In genomic region chr17:7483238-7484066, GRCh38 we compare ENCODE assay signal across 8 cellular contexts. TPM values are rescaled to one million over a fixed set of nuclear protein-coding genes. Genes with fewer than 3 reads are reported as not detected.
A peak's percentile ranks its signal among the peaks of the same experiment; 100 is the strongest.
DNase-seq lines count a peak whose midpoint lies in the region; ATAC-seq and TF ChIP-seq lines count a peak whose summit lies in the region.

No MANE protein-coding gene starts in this region.

- H2AFZ ChIP-seq in KMS-11 (ENCODE audit: low read depth) = no peak overlapping the region

- no peaks in the 10 kb centered on the region for H3K9me3 ChIP-seq in mucosa of stomach (ENCODE audit: control insufficient read depth, low read length)

- H3K4me3 ChIP-seq in KMS-11 (IDR thresholded peaks at IDR 0.05; ENCODE audit: insufficient read depth, low read depth, low read length) (no peak overlapping the region), mucosa of stomach (ENCODE audit: low read length) (peak overlapping the region; percentile 91)

- H3K27me3 ChIP-seq in KMS-11 (ENCODE audit: insufficient read depth, low read depth) (no peaks in the 10 kb centered on the region), mucosa of stomach (ENCODE audit: control insufficient read depth, insufficient read depth, low read length) (no peaks in the 10 kb centered on the region)

- H3K36me3 ChIP-seq in KMS-11 (ENCODE audit: insufficient read depth) (no peaks in the 10 kb centered on the region), mucosa of stomach (ENCODE audit: control insufficient read depth, insufficient read depth, low read length) (no peaks in the 10 kb centered on the region)

- H3K79me2 ChIP-seq in KMS-11 (ENCODE audit: insufficient read depth, low read depth) = peaks cover 18% of the 10 kb centered on the region

- TF ChIP-seq CTCF in KMS-11 (conservative IDR thresholded peaks at IDR 0.05; ENCODE audit: low read depth, low read length) = no peak

- H3K4me1 ChIP-seq in KMS-11 (ENCODE audit: low read depth, poor library complexity, severe bottlenecking) (no peaks in the 10 kb centered on the region), mucosa of stomach (ENCODE audit: control insufficient read depth, insufficient read depth, low read length) (peaks cover 37% of the 10 kb centered on the region)

- no peaks in the 10 kb centered on the region for H4K20me1 ChIP-seq in KMS-11 (ENCODE audit: insufficient read depth)

- peak; percentile 92 for DNase-seq in DMS 273 (lab: John Stamatoyannopoulos, UW; ENCODE audit: unreplicated experiment)
- DNase-seq in activated T-cell treated with anti-CD3 and anti-CD28 coated beads, Interleukin-2, amount 50 U/mL, for 48 hours = peak; percentile 95 to 96
- DNase-seq in stimulated activated CD8-positive, alpha-beta memory T cell treated with anti-CD3 and anti-CD28 coated beads, Interleukin-4, amount 100 ng/mL, for 4 hours (ENCODE audit: low read depth in 2 of 2, low spot score in 1 of 2) = peak; percentile 85 to 94

- H3K4me2 ChIP-seq in KMS-11 = peak overlapping the region; percentile 29; the same call in 1 of the 2 replicates

- H3K27ac ChIP-seq in KMS-11 = peak overlapping the region; percentile 97

- H3K9ac ChIP-seq in KMS-11 = peak overlapping the region; percentile 97
- H3K9ac ChIP-seq in mucosa of stomach (ENCODE audit: low read length) = peak overlapping the region; percentile 99

- ATAC-seq in GM21737 (IDR thresholded peaks at IDR 0.05; ENCODE audit: unreplicated experiment) = peak; percentile 40
- peak; percentile 61 for ATAC-seq in esophagus mucosa

TF ChIP-seq in PFSK-1, 5 proteins besides CTCF, POLR2A, EP300 and RAD21:
- TF ChIP-seq TAF1 (IDR thresholded peaks at IDR 0.05; ENCODE audit: borderline replicate concordance, insufficient read depth, low read length) (no peak), REST (IDR thresholded peaks at IDR 0.05; ENCODE audit: insufficient read depth in 1 of 2, low read depth in 2 of 2, low read length in 2 of 2) (peak; percentile 10 to 38; a peak in 1 of 4 replicates), SIN3A (IDR thresholded peaks at IDR 0.05; ENCODE audit: borderline replicate concordance, insufficient read depth, low read length) (peak; percentile 79; the same call in 1 of the 2 replicates), POLR2AphosphoS5 (IDR thresholded peaks at IDR 0.05; ENCODE audit: low read depth, low read length) (no peak), FOXP2 (optimal IDR thresholded peaks at IDR 0.05; ENCODE audit: borderline replicate concordance, extremely low read depth, extremely low read length, insufficient read depth) (no peak)

RNA-seq across cellular contexts. Expression of gene POLR2A, which starts 0.7 kb away (rescaled TPM):
- 98.2 TPM for polyA plus RNA-seq in PFSK-1 (2012; ENCODE audit: insufficient read length, low read depth)
- 116 TPM for total RNA-seq in esophagus mucosa

RNA-seq across cellular contexts. Expression of gene SLC35G6, which starts 2.2 kb away (rescaled TPM):
- not detected for polyA plus RNA-seq in PFSK-1 (2012; ENCODE audit: insufficient read length, low read depth)
- not detected for total RNA-seq in esophagus mucosa

RNA-seq across cellular contexts. Expression of gene ZBTB4, which starts 4.0 kb away (rescaled TPM):
- 19.7 TPM for polyA plus RNA-seq in PFSK-1 (2012; ENCODE audit: insufficient read length, low read depth)
- 21.0 TPM for total RNA-seq in esophagus mucosa

RNA-seq across cellular contexts. Expression of gene CHRNB1, which starts 38.6 kb away (rescaled TPM):
- polyA plus RNA-seq in PFSK-1 (2012; ENCODE audit: insufficient read length, low read depth) = 5.4 TPM
- total RNA-seq in esophagus mucosa = 4.9 TPM

RNA-seq across cellular contexts. Expression of gene FGF11, which starts 44.1 kb away (rescaled TPM):
- 3.4 TPM for polyA plus RNA-seq in PFSK-1 (2012; ENCODE audit: insufficient read length, low read depth)
- total RNA-seq in esophagus mucosa = 8.6 TPM
